9 cellular contexts compared by ENCODE assay signal in the genomic region with DNA sequence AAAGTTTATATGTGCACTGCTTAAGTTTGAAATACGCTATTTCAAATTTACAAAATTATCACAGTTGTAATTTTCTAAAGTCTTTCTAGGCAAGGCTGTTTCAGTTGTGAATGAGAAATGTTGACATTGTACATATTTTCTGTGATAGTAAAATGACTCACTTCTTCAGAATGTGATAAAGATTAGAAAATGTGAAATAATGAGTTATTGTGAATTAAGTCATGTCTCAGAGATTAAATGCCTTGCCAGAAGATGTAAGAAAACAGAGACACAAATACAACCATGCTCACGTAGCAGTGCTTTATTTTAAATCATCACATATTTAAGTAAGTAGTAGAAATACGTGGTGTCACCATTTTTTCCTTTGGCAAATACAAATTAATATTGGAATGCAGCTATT. TPM values are rescaled to one million over a fixed set of nuclear protein-coding genes. Genes with fewer than 3 reads are reported as not detected.
DNase-seq lines count a peak whose midpoint lies in the region; ATAC-seq and TF ChIP-seq lines count a peak whose summit lies in the region.
"Had no signal": no experiment of that assay in that cellular context is flagged by ENCODE, and none has a peak within 500 bp of the region (broad histone marks: within the 10 kb centered on the region; RNA-seq: fewer than 3 reads in every experiment).

No MANE protein-coding gene starts in this region.

- H3K4me3 Mint-ChIP-seq in Caco-2 (ENCODE audit: unreplicated experiment) (peak overlapping the region; percentile 70), endodermal cell (peak overlapping the region; percentile 44), neural progenitor cell (peak overlapping the region; percentile 80)
- H3K4me3 Mint-ChIP-seq in activated CD4-positive, alpha-beta T cell treated with anti-CD3 and anti-CD28 coated beads for 36 hours: no peak overlapping the region

- no peaks in the 10 kb centered on the region for H3K9me3 ChIP-seq in Caco-2
- H3K9me3 ChIP-seq in NT2/D1 (ENCODE audit: insufficient read depth, low read length): no peaks in the 10 kb centered on the region
- no peaks in the 10 kb centered on the region for H3K9me3 ChIP-seq in endodermal cell (ENCODE audit: control insufficient read depth, low read length)
- H3K9me3 ChIP-seq in neural progenitor cell (ENCODE audit: low read depth): no peaks in the 10 kb centered on the region

- H4K20me1 ChIP-seq in neural progenitor cell (ENCODE audit: low read depth): no peaks in the 10 kb centered on the region

- H3K27ac Mint-ChIP-seq in Caco-2 (ENCODE audit: unreplicated experiment) (peak overlapping the region; percentile 76), endodermal cell (no peak overlapping the region), neural progenitor cell (no peak overlapping the region)
- H3K27ac Mint-ChIP-seq in activated CD4-positive, alpha-beta T cell treated with anti-CD3 and anti-CD28 coated beads for 36 hours: no peak overlapping the region

- no CpG with 5 or more reads among the region's 3 CpGs for WGBS in endodermal cell (ENCODE audit: insufficient coverage in 1 of 2, insufficient read length in 1 of 2), 2 experiments

- H3K9me3 Mint-ChIP-seq in Caco-2 (ENCODE audit: unreplicated experiment) (no peaks in the 10 kb centered on the region), endodermal cell (peaks cover 56% of the 10 kb centered on the region), neural progenitor cell (peaks cover 14% of the 10 kb centered on the region)
- no peaks in the 10 kb centered on the region for H3K9me3 Mint-ChIP-seq in activated CD4-positive, alpha-beta T cell treated with anti-CD3 and anti-CD28 coated beads for 36 hours (ENCODE audit: low read depth)

- H3K4me1 Mint-ChIP-seq in Caco-2 (ENCODE audit: low read depth, unreplicated experiment): peaks cover 12% of the 10 kb centered on the region
- H3K4me1 Mint-ChIP-seq in endodermal cell: peaks cover 18% of the 10 kb centered on the region
- H3K4me1 Mint-ChIP-seq in neural progenitor cell: peaks cover 30% of the 10 kb centered on the region
- H3K4me1 Mint-ChIP-seq in activated CD4-positive, alpha-beta T cell treated with anti-CD3 and anti-CD28 coated beads for 36 hours: peaks cover 3% of the 10 kb centered on the region

- no peaks in the 10 kb centered on the region for H3K79me2 ChIP-seq in neural progenitor cell (ENCODE audit: low read depth)

- H3K27me3 ChIP-seq in Caco-2 (replicated peaks; ENCODE audit: control insufficient read depth, insufficient read depth, low read length) (no peaks in the 10 kb centered on the region), NT2/D1 (ENCODE audit: insufficient read depth, insufficient read length) (peaks cover 26% of the 10 kb centered on the region), endodermal cell (ENCODE audit: control insufficient read depth, insufficient read depth, low read length, poor library complexity, severe bottlenecking) (no peaks in the 10 kb centered on the region), neural progenitor cell (no peaks in the 10 kb centered on the region)

- peaks cover 8% of the 10 kb centered on the region; the same call in 1 of the 2 replicates for H3K4me1 ChIP-seq in Caco-2
- H3K4me1 ChIP-seq in NT2/D1 (ENCODE audit: insufficient read depth, insufficient read length): peaks cover 4% of the 10 kb centered on the region
- H3K4me1 ChIP-seq in endodermal cell (ENCODE audit: control insufficient read depth, insufficient read depth, low read length): peaks cover 2% of the 10 kb centered on the region
- peaks cover 15% of the 10 kb centered on the region for H3K4me1 ChIP-seq in neural progenitor cell

- H3K27me3 Mint-ChIP-seq in Caco-2 (ENCODE audit: insufficient read depth, unreplicated experiment) (no peaks in the 10 kb centered on the region), endodermal cell (ENCODE audit: insufficient read depth) (peaks cover 2% of the 10 kb centered on the region), neural progenitor cell (ENCODE audit: insufficient read depth, low read depth) (peaks cover 9% of the 10 kb centered on the region)
- peaks cover 32% of the 10 kb centered on the region for H3K27me3 Mint-ChIP-seq in activated CD4-positive, alpha-beta T cell treated with anti-CD3 and anti-CD28 coated beads for 36 hours

- H3K4me3 ChIP-seq in Caco-2 (ENCODE audit: low read depth, low read length) (peak overlapping the region; percentile 26), NT2/D1 (ENCODE audit: insufficient read length, low read depth) (peak overlapping the region; percentile 9), endodermal cell (ENCODE audit: low read length) (peak overlapping the region; percentile 78), neural progenitor cell (peak overlapping the region; percentile 35)

- intact Hi-C loops in Caco-2 (cut with micrococcal nuclease; ENCODE audit: unreplicated experiment): loop anchor here (1.0 kb wide), 1 partner anchor 12 kb away; no protein-coding TSS in a partner anchor
- intact Hi-C loops in activated CD4-positive, alpha-beta T cell treated with anti-CD3 and anti-CD28 coated beads for 36 hours (cut with DNase I, micrococcal nuclease): no loop called here

- no peak overlapping the region for H3K27ac ChIP-seq in endodermal cell (ENCODE audit: low read depth, low read length)
- no peak overlapping the region for H3K27ac ChIP-seq in neural progenitor cell

- no peak for DNase-seq in Caco-2
- no peak for DNase-seq in NT2/D1 (ENCODE audit: low read depth, low spot score)
- no peak for DNase-seq in endodermal cell
- no peak for DNase-seq in neural progenitor cell (ENCODE audit: low spot score)
- no peak for DNase-seq in activated CD4-positive, alpha-beta T cell treated with anti-CD3 and anti-CD28 coated beads for 36 hours
- DNase-seq in NCI-H82 (lab: John Stamatoyannopoulos, UW): no peak
- DNase-seq: stimulated activated CD4-positive, alpha-beta T cell treated with anti-CD3 and anti-CD28 coated beads, Interleukin-4, amount 100 ng/mL, for 24 hours had no signal

- no TSS peak for BruUV-seq in Caco-2 (replicated peaks; lab: Mats Ljungman, UMichigan)

- peak overlapping the region; percentile 76 for H3K4me2 ChIP-seq in neural progenitor cell

- peak overlapping the region; percentile 62 for H3K9ac ChIP-seq in NT2/D1 (ENCODE audit: insufficient read length, low read depth)
- H3K9ac ChIP-seq in endodermal cell (ENCODE audit: extremely low read depth, low read length, poor library complexity, severe bottlenecking): peak overlapping the region; percentile 23
- H3K9ac ChIP-seq in neural progenitor cell: no peak overlapping the region

- ATAC-seq in activated CD4-positive, alpha-beta T cell treated with anti-CD3 and anti-CD28 coated beads for 36 hours: no peak
- ATAC-seq in HG03039 (IDR thresholded peaks at IDR 0.05; ENCODE audit: unreplicated experiment): no peak
- ATAC-seq in HG02870 (IDR thresholded peaks at IDR 0.05; ENCODE audit: unreplicated experiment): no peak

- H3K36me3 ChIP-seq in Caco-2 (ENCODE audit: control insufficient read depth, insufficient read depth, low read length) (no peaks in the 10 kb centered on the region), NT2/D1 (ENCODE audit: insufficient read depth, insufficient read length, low read length) (no peaks in the 10 kb centered on the region), endodermal cell (ENCODE audit: control insufficient read depth, insufficient read depth, low read length) (no peaks in the 10 kb centered on the region), neural progenitor cell (no peaks in the 10 kb centered on the region)

- POLR2A ChIA-PET in Caco-2 (lab: Charles Lee): no interaction called here
- POLR2A ChIA-PET in activated CD4-positive, alpha-beta T cell treated with anti-CD3 and anti-CD28 coated beads for 36 hours (lab: Charles Lee): no interaction called here

- TF ChIP-seq CTCF in Caco-2 (IDR thresholded peaks at IDR 0.05; ENCODE audit: insufficient read depth in 1 of 2, low read depth in 1 of 2, low read length in 1 of 2, severe bottlenecking in 1 of 2, unreplicated experiment in 1 of 2): no peak
- no peak for TF ChIP-seq CTCF in endodermal cell (conservative IDR thresholded peaks at IDR 0.05)
- no peak for TF ChIP-seq CTCF in neural progenitor cell (IDR thresholded peaks at IDR 0.05)

- peaks cover 13% of the 10 kb centered on the region for H3F3A ChIP-seq in neural progenitor cell (ENCODE audit: low read depth)

- CTCF ChIA-PET in Caco-2 (lab: Charles Lee): no interaction called here
- CTCF ChIA-PET in activated CD4-positive, alpha-beta T cell treated with anti-CD3 and anti-CD28 coated beads for 36 hours (lab: Charles Lee): no interaction called here

- H3K36me3 Mint-ChIP-seq in Caco-2 (ENCODE audit: insufficient read depth, unreplicated experiment) (peaks cover 5% of the 10 kb centered on the region), endodermal cell (ENCODE audit: low read depth) (no peaks in the 10 kb centered on the region), neural progenitor cell (peaks cover 5% of the 10 kb centered on the region)
- H3K36me3 Mint-ChIP-seq in activated CD4-positive, alpha-beta T cell treated with anti-CD3 and anti-CD28 coated beads for 36 hours (ENCODE audit: low read depth): no peaks in the 10 kb centered on the region

- no peak overlapping the region for H2AFZ ChIP-seq in neural progenitor cell (replicated peaks)

RNA-seq across cellular contexts. Expression of a gene that starts 0.8 kb away (rescaled TPM):
- total RNA-seq in Caco-2 (2022): 10.0 and 11.1 TPM in 2 replicates
- 1 to 10 TPM; 3.7 to 4.4 TPM for total RNA-seq in endodermal cell
- polyA plus RNA-seq in endodermal cell (2013, experiment 1 of 2): 6.9 TPM
- 7.7 TPM for polyA plus RNA-seq in endodermal cell (2013, experiment 2 of 2)
- total RNA-seq in neural progenitor cell (ENCODE audit: low replicate concordance): 6.5 and 6.6 TPM in 2 replicates
- not detected for total RNA-seq in activated CD4-positive, alpha-beta T cell treated with anti-CD3 and anti-CD28 coated beads for 36 hours

Comparison
In these comparisons a context has a peak if more than half of its experiments do, and no peak if none do; other contexts are left out.
1. H3K4me3 ChIP-seq: peak in every context shown above with its lines; median percentile 78 in endodermal cell; 35 in neural progenitor cell; 26 in Caco-2; 9 in NT2/D1.